ENCODE assay signal across 8 cellular contexts in genomic region chr1:113074237-113074636, GRCh38. TPM values are rescaled to one million over a fixed set of nuclear protein-coding genes. Genes with fewer than 3 reads are reported as not detected.
A peak's percentile ranks its signal among the peaks of the same experiment; 100 is the strongest.
DNase-seq lines count a peak whose midpoint lies in the region; ATAC-seq, FAIRE-seq and TF ChIP-seq lines count a peak whose summit lies in the region.

No MANE protein-coding gene starts in this region.

- dilution Hi-C loops in endothelial cell of umbilical vein (cut with MboI; ENCODE audit: extremely low pct_ligation_motif_present, low sequenced_read_pairs) = no loop called here

- H3K4me2 ChIP-seq in endothelial cell of umbilical vein (ENCODE audit: insufficient read depth, low read length) = peak overlapping the region; percentile 96

- H3K4me1 ChIP-seq in ES-I3 (ENCODE audit: insufficient read depth, low read length) (peaks cover 14% of the 10 kb centered on the region), NT2/D1 (ENCODE audit: insufficient read depth, insufficient read length) (peaks cover 3% of the 10 kb centered on the region), endothelial cell of umbilical vein (ENCODE audit: control insufficient read depth, extremely low read depth, insufficient read depth, low read length) (peaks cover 11% of the 10 kb centered on the region), psoas muscle (peaks cover 24% of the 10 kb centered on the region)

- H3K27ac ChIP-seq in endothelial cell of umbilical vein (ENCODE audit: insufficient read depth, low read depth, low read length) (no peak overlapping the region), psoas muscle (peak overlapping the region; percentile 92)

- H3K27me3 ChIP-seq in NT2/D1 (ENCODE audit: insufficient read depth, insufficient read length) (no peaks in the 10 kb centered on the region), endothelial cell of umbilical vein (ENCODE audit: control insufficient read depth in 2 of 2, insufficient read depth in 2 of 2, low read length in 2 of 2) (no peaks in the 10 kb centered on the region), psoas muscle (ENCODE audit: insufficient read depth in 3 of 3, low read length in 2 of 3) (no peaks in the 10 kb centered on the region)

- no peak for TF ChIP-seq POLR2A in endothelial cell of umbilical vein (IDR thresholded peaks at IDR 0.05; ENCODE audit: low read depth, low read length)

- no peak for ATAC-seq in psoas muscle
- no peak for ATAC-seq in GM19328 (IDR thresholded peaks at IDR 0.05; ENCODE audit: unreplicated experiment)
- no peak for ATAC-seq in HG02981 (IDR thresholded peaks at IDR 0.05; ENCODE audit: unreplicated experiment)

- no peak for FAIRE-seq in endothelial cell of umbilical vein (lab: Jason Lieb, UNC)

- POLR2A ChIA-PET in endothelial cell of umbilical vein (lab: Charles Lee) = interaction anchor here (2.1 kb wide), 1 partner anchor 31 kb away, joined by 11 read pairs; no protein-coding TSS in a partner anchor

- H3K4me3 ChIP-seq in NT2/D1 (ENCODE audit: insufficient read length, low read depth) (peak overlapping the region; percentile 97), endothelial cell of umbilical vein (replicated peaks in 1 of 3; ENCODE audit: insufficient read depth in 1 of 3, low read depth in 1 of 3, low read length in 3 of 3) (peak overlapping the region; percentile 59 to 96 (median 69)), psoas muscle (peak overlapping the region; percentile 98)

- no peak for TF ChIP-seq CTCF in endothelial cell of umbilical vein (IDR thresholded peaks at IDR 0.05; ENCODE audit: extremely low read depth in 1 of 2, insufficient read depth in 1 of 2, low read depth in 1 of 2, low read length in 2 of 2)
- no peak for TF ChIP-seq CTCF in psoas muscle (IDR thresholded peaks at IDR 0.05)
- TF ChIP-seq CTCF in GM20000 (IDR thresholded peaks at IDR 0.05; ENCODE audit: extremely low read depth, missing control alignments) = no peak

- peaks cover 45% of the 10 kb centered on the region for H3K79me2 ChIP-seq in endothelial cell of umbilical vein (ENCODE audit: control insufficient read depth, insufficient read depth, low read length)

- H3K9ac ChIP-seq in ES-I3 (ENCODE audit: low read depth, low read length) (peak overlapping the region; percentile 88), NT2/D1 (ENCODE audit: insufficient read length, low read depth) (peak overlapping the region; percentile 94), endothelial cell of umbilical vein (replicated peaks; ENCODE audit: extremely low read depth, insufficient read depth, low read length) (peak overlapping the region; percentile 82)

- H4K20me1 ChIP-seq in endothelial cell of umbilical vein (replicated peaks; ENCODE audit: control insufficient read depth, extremely low read depth, insufficient read depth, low read length) = peaks cover 4% of the 10 kb centered on the region

- CTCF ChIA-PET in endothelial cell of umbilical vein (lab: Charles Lee) = interaction anchor here (2.2 to 3.1 kb wide), 8 partner anchors 17 to 357 kb away, joined by 8 to 87 read pairs (median 51); partner anchors contain the start of gene PPM1J

- DNase-seq in NT2/D1 (ENCODE audit: low read depth, low spot score) = no peak
- DNase-seq in endothelial cell of umbilical vein (ENCODE audit: low read depth, low spot score) = peak; percentile 36
- DNase-seq in psoas muscle = no peak
- no peak for DNase-seq in superior temporal gyrus (ENCODE audit: extremely low spot score)
- DNase-seq in GM20000 (ENCODE audit: low spot score) = no peak

- no peaks in the 10 kb centered on the region; the same call in 1 of the 2 replicates for H3K9me3 ChIP-seq in ES-I3 (ENCODE audit: control insufficient read depth, insufficient read depth, low read length)
- H3K9me3 ChIP-seq in NT2/D1 (ENCODE audit: insufficient read depth, low read length) = no peaks in the 10 kb centered on the region
- no peaks in the 10 kb centered on the region for H3K9me3 ChIP-seq in endothelial cell of umbilical vein (replicated peaks; ENCODE audit: control insufficient read depth, insufficient read depth, low read length)
- H3K9me3 ChIP-seq in psoas muscle = no peaks in the 10 kb centered on the region

- H3K9me1 ChIP-seq in endothelial cell of umbilical vein (replicated peaks; ENCODE audit: control insufficient read depth, extremely low read depth, insufficient read depth, low read length) = no peaks in the 10 kb centered on the region

- intact Hi-C loops in endothelial cell of umbilical vein (cut with micrococcal nuclease) = loop anchor here (5.0 kb wide), 2 partner anchors 137 to 682 kb away; no protein-coding TSS in a partner anchor
- intact Hi-C loops in psoas muscle (cut with DNase I) = loop anchor here in 1 of 2 donors (5.0 to 10.0 kb wide), 2 partner anchors 117 to 459 kb away; partner anchors contain the start of genes CAPZA1, SLC16A1 and ST7L

- no peak overlapping the region for H2AFZ ChIP-seq in endothelial cell of umbilical vein (ENCODE audit: low read depth, low read length)

- peaks cover 3% of the 10 kb centered on the region for H3K36me3 ChIP-seq in ES-I3 (ENCODE audit: insufficient read depth, low read length)
- peaks cover 36% of the 10 kb centered on the region for H3K36me3 ChIP-seq in NT2/D1 (ENCODE audit: insufficient read depth, insufficient read length, low read length)
- no peaks in the 10 kb centered on the region for H3K36me3 ChIP-seq in endothelial cell of umbilical vein (ENCODE audit: control insufficient read depth in 2 of 2, extremely low read depth in 1 of 2, insufficient read depth in 2 of 2, low read length in 2 of 2)
- peaks cover 0 to 21% of the 10 kb centered on the region in 2 donors for H3K36me3 ChIP-seq in psoas muscle (ENCODE audit: insufficient read depth in 1 of 2, low read depth in 1 of 2)

- 67 to 72% (median 70%) methylated on average over 6 of the region's 6 CpGs for WGBS in psoas muscle, 3 donors

- BruUV-seq in endothelial cell of umbilical vein (replicated peaks; lab: Mats Ljungman, UMichigan) = no TSS peak

TF ChIP-seq in endothelial cell of umbilical vein, 7 proteins besides CTCF, POLR2A, EP300 and RAD21:
- TF ChIP-seq MYC (IDR thresholded peaks at IDR 0.05; ENCODE audit: low read depth, low read length) = no peak
- TF ChIP-seq MAX (IDR thresholded peaks at IDR 0.05; ENCODE audit: insufficient read depth, insufficient read length) = no peak
- no peak for TF ChIP-seq EZH2 (IDR thresholded peaks at IDR 0.05; ENCODE audit: borderline replicate concordance, low read depth, low read length, severe bottlenecking)
- no peak for TF ChIP-seq FOS (IDR thresholded peaks at IDR 0.05; ENCODE audit: borderline replicate concordance, insufficient read depth, low read length)
- no peak for TF ChIP-seq JUN (IDR thresholded peaks at IDR 0.05; ENCODE audit: borderline replicate concordance, insufficient read depth, insufficient read length, low read depth)
- no peak for TF ChIP-seq POLR2AphosphoS5 (IDR thresholded peaks at IDR 0.05; ENCODE audit: insufficient read depth, low read depth, low read length)
- TF ChIP-seq GATA2 (IDR thresholded peaks at IDR 0.05; ENCODE audit: insufficient read depth, insufficient read length, low read depth, low read length) = no peak
TF ChIP-seq in endothelial cell of umbilical vein: peak in this region for 0.

RNA-seq across cellular contexts. Expression of gene LRIG2, which starts 1.2 kb away (rescaled TPM):
- total RNA-seq in endothelial cell of umbilical vein (14.4 and 20.1 TPM in 2 replicates), psoas muscle (1 to 10 TPM; 3.4 to 6.0 (median 5.0) TPM)
- polyA plus RNA-seq in endothelial cell of umbilical vein (8.1 and 8.4 TPM in 2 replicates), psoas muscle (1 to 10 TPM; 2.2 to 3.1 (median 3.1) TPM)
- polyA plus RNA-seq in endothelial cell of umbilical vein (2011; cell fraction: cytosol; rRNA removed) = 5.3 and 5.5 TPM in 2 replicates
- 31.5 and 33.6 TPM in 2 replicates for polyA plus RNA-seq in endothelial cell of umbilical vein (2011; cell fraction: nucleus; rRNA removed)
- 4.1 and 4.8 TPM in 2 replicates for polyA plus RNA-seq in endothelial cell of umbilical vein (2012)
- polyA minus RNA-seq in endothelial cell of umbilical vein = 38.7 and 43.2 TPM in 2 replicates
- 11.5 TPM for polyA minus RNA-seq in endothelial cell of umbilical vein (2011; cell fraction: cytosol; rRNA and poly(A)+ RNA removed)
- 30.3 and 50.1 TPM in 2 replicates for polyA minus RNA-seq in endothelial cell of umbilical vein (2011; cell fraction: nucleus; rRNA and poly(A)+ RNA removed)
